9 cellular contexts compared by ENCODE assay signal in genomic region chr10:111756541-111757061, GRCh38.
DNase-seq lines count a peak whose midpoint lies in the region; ATAC-seq, FAIRE-seq and TF ChIP-seq lines count a peak whose summit lies in the region.
"Had no signal": no experiment of that assay in that cellular context is flagged by ENCODE, and none has a peak within 500 bp of the region (broad histone marks: within the 10 kb centered on the region; RNA-seq: fewer than 3 reads in every experiment).

No MANE protein-coding gene starts in this region.

- SMC1A ChIA-PET in GM12878 (lab: Charles Lee; ENCODE audit: uncharacterized antibody, unreplicated experiment): interaction anchor here (1.0 to 1.7 kb wide), 2 partner anchors 380 to 678 kb away, joined by 4 to 8 read pairs; no protein-coding TSS in a partner anchor

- TF ChIP-seq RAD21 in GM12878 (IDR thresholded peaks at IDR 0.05; ENCODE audit: insufficient read depth, low read depth, low read length): peak; percentile 18; the same call in 1 of the 2 replicates
- TF ChIP-seq RAD21 in liver (IDR thresholded peaks at IDR 0.05): peak; percentile 75 to 84

- peak; percentile 89 for DNase-seq in DMS53 (lab: John Stamatoyannopoulos, UW)
- no peak for DNase-seq in GM12878 (ENCODE audit: low read depth, low spot score)
- no peak for DNase-seq in NCI-H2196 (lab: John Stamatoyannopoulos, UW; ENCODE audit: unreplicated experiment)
- no peak for DNase-seq in OCI-M2 (lab: John Stamatoyannopoulos, UW; ENCODE audit: unreplicated experiment)
- DNase-seq in CD8-positive, alpha-beta T cell: no peak

- POLR2A ChIA-PET in GM12878 (lab: Charles Lee): no interaction called here
- POLR2A ChIA-PET in CD8-positive, alpha-beta T cell (lab: Charles Lee): no interaction called here

- H3K9me3 Mint-ChIP-seq in CD8-positive, alpha-beta T cell: no peaks in the 10 kb centered on the region
- H3K9me3 Mint-ChIP-seq: T-helper 1 cell treated with Interleukin-12 subunit alpha and Interleukin-12 subunit beta and Interleukin-4 antibody, amounts not matched to agents 30 μg/mL and 1 μg/mL, for 36 hours had no signal

- BruUV-seq in GM12878 (replicated peaks; lab: Mats Ljungman, UMichigan): no TSS peak

- H3K9me3 ChIP-seq in GM12878 (replicated peaks; ENCODE audit: control insufficient read depth, insufficient read depth, low read length) (no peaks in the 10 kb centered on the region), liver (ENCODE audit: control insufficient read depth in 4 of 4, low read length in 3 of 4) (no peaks in the 10 kb centered on the region)
- H3K9me3 ChIP-seq in CD8-positive, alpha-beta T cell (ENCODE audit: low read length): no peaks in the 10 kb centered on the region

- CTCF ChIA-PET in GM12878 (lab: Yijun Ruan, JAX): interaction anchor here (0.5 to 2.4 kb wide), 9 partner anchors 11 to 778 kb away, joined by 3 to 15 read pairs (median 3); no protein-coding TSS in a partner anchor
- CTCF ChIA-PET in CD8-positive, alpha-beta T cell (lab: Charles Lee): no interaction called here

- H3K4me3 ChIP-seq in GM12878 (no peak overlapping the region), liver (ENCODE audit: low read depth in 1 of 3, low read length in 3 of 3) (no peak overlapping the region)
- H3K4me3 ChIP-seq in CD8-positive, alpha-beta T cell (ENCODE audit: low read depth, low read length): no peak overlapping the region

- H3K9ac ChIP-seq in GM12878 (ENCODE audit: control insufficient read depth, insufficient read depth, low read length) (no peak overlapping the region), liver (ENCODE audit: low read depth in 1 of 2, low read length in 2 of 2) (no peak overlapping the region)

- RAD21 ChIA-PET in GM12878 (lab: Charles Lee; ENCODE audit: unreplicated experiment): interaction anchor here (1.2 to 1.6 kb wide), 3 partner anchors 11 to 559 kb away, joined by 3 to 4 read pairs (median 4); no protein-coding TSS in a partner anchor

- in situ Hi-C loops in GM12878 (cut with MboI): loop anchor here (10.0 kb wide), 1 partner anchor 378 kb away; no protein-coding TSS in a partner anchor

- peak; percentile 68 for FAIRE-seq in GM12878 (lab: Jason Lieb, UNC)

- H4K20me1 ChIP-seq in GM12878 (ENCODE audit: control insufficient read depth, insufficient read depth): no peaks in the 10 kb centered on the region

- H3K36me3 ChIP-seq in GM12878 (ENCODE audit: control insufficient read depth in 2 of 2, insufficient read depth in 2 of 2, low read length in 1 of 2) (no peaks in the 10 kb centered on the region), liver (ENCODE audit: control insufficient read depth in 4 of 4, insufficient read depth in 3 of 4, low read depth in 1 of 4, low read length in 3 of 4) (no peaks in the 10 kb centered on the region)
- H3K36me3 ChIP-seq in CD8-positive, alpha-beta T cell (ENCODE audit: insufficient read depth, low read length): no peaks in the 10 kb centered on the region

- H3K79me2 ChIP-seq in GM12878 (ENCODE audit: control insufficient read depth, insufficient read depth, low read length): no peaks in the 10 kb centered on the region

- no peak overlapping the region for H2AFZ ChIP-seq in GM12878 (ENCODE audit: control insufficient read depth, low read depth, low read length)

- TF ChIP-seq POLR2A in GM12878 (IDR thresholded peaks at IDR 0.05; ENCODE audit: low read depth, low read length): no peak

- H3K4me1 ChIP-seq in GM12878 (ENCODE audit: control insufficient read depth, insufficient read depth, low read length): no peaks in the 10 kb centered on the region
- H3K4me1 ChIP-seq in liver (ENCODE audit: control insufficient read depth in 4 of 4, insufficient read depth in 4 of 4, low read length in 3 of 4): no peaks in the 10 kb centered on the region
- no peaks in the 10 kb centered on the region for H3K4me1 ChIP-seq in CD8-positive, alpha-beta T cell (ENCODE audit: insufficient read depth, low read length)

- ATAC-seq in GM18909 (IDR thresholded peaks at IDR 0.05; ENCODE audit: poor library complexity, unreplicated experiment) (peak; percentile 79), GM12878 (peak; percentile 82)
- ATAC-seq in CD8-positive, alpha-beta T cell: no peak

- no peaks in the 10 kb centered on the region for H3K4me1 Mint-ChIP-seq in CD8-positive, alpha-beta T cell (ENCODE audit: low read depth)

- H3K27me3 Mint-ChIP-seq in CD8-positive, alpha-beta T cell (ENCODE audit: low read depth): peaks cover 8% of the 10 kb centered on the region

- peak; percentile 84 for TF ChIP-seq CTCF in LNCAP (IDR thresholded peaks at IDR 0.05)
- peak; percentile 49 to 57 (median 55) for TF ChIP-seq CTCF in GM12878 (IDR thresholded peaks at IDR 0.05 in 2 of 3, conservative IDR thresholded peaks at IDR 0.05 in 1 of 3; ENCODE audit: control insufficient read depth in 2 of 3, extremely low read depth in 1 of 3, insufficient read depth in 1 of 3, low read depth in 3 of 3, low read length in 3 of 3)
- TF ChIP-seq CTCF in liver (IDR thresholded peaks at IDR 0.05; ENCODE audit: low read depth, low read length, missing input control): peak; percentile 59
- TF ChIP-seq CTCF in CD8-positive, alpha-beta T cell (IDR thresholded peaks at IDR 0.05): no peak

- no peak overlapping the region for H3K27ac Mint-ChIP-seq in CD8-positive, alpha-beta T cell
- H3K27ac Mint-ChIP-seq: T-helper 1 cell treated with Interleukin-12 subunit alpha and Interleukin-12 subunit beta and Interleukin-4 antibody, amounts not matched to agents 30 μg/mL and 1 μg/mL, for 36 hours had no signal

- H3K4me3 Mint-ChIP-seq in CD8-positive, alpha-beta T cell: no peak overlapping the region
- H3K4me3 Mint-ChIP-seq: T-helper 1 cell treated with Interleukin-12 subunit alpha and Interleukin-12 subunit beta and Interleukin-4 antibody, amounts not matched to agents 30 μg/mL and 1 μg/mL, for 36 hours had no signal

- WGBS in GM12878 (ENCODE audit: insufficient coverage, insufficient replicate concordance, low lambda C conversion rate, missing lambda C conversion rate): 0% methylated on average over 10 of the region's 10 CpGs
- WGBS in liver: 15% methylated on average over 10 of the region's 10 CpGs

- no peaks in the 10 kb centered on the region for H3K27me3 ChIP-seq in GM12878 (replicated peaks in 1 of 2; ENCODE audit: control insufficient read depth in 2 of 2, insufficient read depth in 2 of 2, low read length in 1 of 2)
- H3K27me3 ChIP-seq in liver (ENCODE audit: control insufficient read depth in 4 of 4, insufficient read depth in 4 of 4, low read length in 3 of 4): peaks cover 0 to 5% (median 0%) of the 10 kb centered on the region in 4 donors
- H3K27me3 ChIP-seq in CD8-positive, alpha-beta T cell (ENCODE audit: insufficient read depth, low read length): no peaks in the 10 kb centered on the region

- H3K27ac ChIP-seq in GM12878 (ENCODE audit: control insufficient read depth, insufficient read depth): no peak overlapping the region
- H3K27ac ChIP-seq in liver (ENCODE audit: low read depth in 1 of 2, low read length in 2 of 2): no peak overlapping the region
- H3K27ac ChIP-seq in CD8-positive, alpha-beta T cell (ENCODE audit: low read depth, low read length): no peak overlapping the region

- H3K36me3 Mint-ChIP-seq in CD8-positive, alpha-beta T cell: no peaks in the 10 kb centered on the region

- intact Hi-C loops in GM12878 (cut with micrococcal nuclease; ENCODE audit: unreplicated experiment): loop anchor here (1.0 kb wide), 1 partner anchor 381 kb away; no protein-coding TSS in a partner anchor
- intact Hi-C loops in CD8-positive, alpha-beta T cell (cut with DNase I, micrococcal nuclease): no loop called here

- TF ChIP-seq EP300 in GM12878 (IDR thresholded peaks at IDR 0.05; ENCODE audit: borderline replicate concordance in 1 of 2, control insufficient read depth in 1 of 2, low read depth in 2 of 2, low read length in 2 of 2): no peak

- H3K4me2 ChIP-seq in GM12878 (ENCODE audit: control insufficient read depth, insufficient read depth): no peak overlapping the region

TF ChIP-seq in GM12878, 131 proteins besides CTCF, POLR2A, EP300 and RAD21:
- TF ChIP-seq HDAC2 (IDR thresholded peaks at IDR 0.05) (no peak), IRF4 (IDR thresholded peaks at IDR 0.05; ENCODE audit: low read depth, low read length) (no peak), SMC3 (IDR thresholded peaks at IDR 0.05; ENCODE audit: borderline replicate concordance, low read length) (peak; percentile 33; the same call in 1 of the 2 replicates), BHLHE40 (IDR thresholded peaks at IDR 0.05; ENCODE audit: borderline replicate concordance in 1 of 2, low read depth in 2 of 2, low read length in 1 of 2) (peak in 1 of 2 experiments; percentile 32; a peak in 1 of 4 replicates)

TF ChIP-seq in liver, 16 proteins besides CTCF, POLR2A, EP300 and RAD21:
- TF ChIP-seq HNF4A (conservative IDR thresholded peaks at IDR 0.05) (no peak), YY1 (IDR thresholded peaks at IDR 0.05) (peak; percentile 30), FOXA1 (IDR thresholded peaks at IDR 0.05) (no peak)
